In the genomic region with DNA sequence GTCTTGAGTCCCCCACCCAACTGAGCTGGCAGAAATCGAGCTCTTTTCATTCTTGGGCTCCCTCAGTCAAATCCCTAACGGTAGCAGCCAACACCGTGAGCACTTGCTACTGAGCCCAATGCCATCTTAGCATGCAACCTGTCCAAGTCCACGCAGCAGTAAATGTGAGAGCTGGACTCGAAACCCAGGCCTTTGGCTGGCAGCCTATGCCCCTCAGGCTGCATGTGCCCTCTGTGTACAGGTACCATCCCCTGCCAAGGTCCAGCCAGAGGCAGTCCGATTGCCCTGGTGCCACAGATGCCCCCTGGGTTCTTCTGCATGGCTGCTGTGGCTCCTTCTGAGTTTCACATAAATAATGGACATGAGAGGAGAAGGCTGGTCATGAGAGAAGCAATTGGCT, we compare ENCODE assay signal across 17 cellular contexts. TPM values are rescaled to one million over a fixed set of nuclear protein-coding genes. Genes with fewer than 3 reads are reported as not detected.
DNase-seq lines count a peak whose midpoint lies in the region; ATAC-seq and TF ChIP-seq lines count a peak whose summit lies in the region.
"Had no signal": no experiment of that assay in that cellular context is flagged by ENCODE, and none has a peak within 500 bp of the region (broad histone marks: within the 10 kb centered on the region; RNA-seq: fewer than 3 reads in every experiment).

No MANE protein-coding gene starts in this region.

- H3K4me3 Mint-ChIP-seq in activated CD4-positive, alpha-beta memory T cell treated with anti-CD3 and anti-CD28 coated beads, Interleukin-2, amount 10 ng/mL, durations not matched to agents 7 days and 5 days, result peak overlapping the region; percentile 91
- H3K4me3 Mint-ChIP-seq in natural killer cell (peak overlapping the region; percentile 83), glutamatergic neuron (ENCODE audit: unreplicated experiment) (no peak overlapping the region)

- H3K36me3 Mint-ChIP-seq in activated CD4-positive, alpha-beta memory T cell treated with anti-CD3 and anti-CD28 coated beads, Interleukin-2, amount 10 ng/mL, durations not matched to agents 7 days and 5 days (ENCODE audit: low read depth), result peaks cover 30% of the 10 kb centered on the region
- H3K36me3 Mint-ChIP-seq in natural killer cell, result no peaks in the 10 kb centered on the region
- no peaks in the 10 kb centered on the region for H3K36me3 Mint-ChIP-seq in glutamatergic neuron (ENCODE audit: unreplicated experiment)

- DNase-seq in right cardiac atrium (no peak), Right ventricle myocardium superior (no peak), natural killer cell (no peak), uterus (no peak), glutamatergic neuron (no peak), NCI-H1092 treated with DMSO at 0.1 percent for 48 hours (lab: John Stamatoyannopoulos, UW) (no peak)
- no peak for DNase-seq in activated CD4-positive, alpha-beta memory T cell treated with anti-CD3 and anti-CD28 coated beads, Interleukin-2, amount 10 ng/mL, durations not matched to agents 7 days and 5 days
- DNase-seq: activated effector memory CD4-positive, alpha-beta T cell treated with Interleukin-2 at 50 U/mL for 16 hours; BE2C; mesendoderm; NCI-H1105; NCI-H345; ovary; WERI-Rb-1 had no signal

- intact Hi-C loops in right cardiac atrium (cut with DNase I) (no loop called here), Right ventricle myocardium superior (cut with DNase I) (no loop called here), natural killer cell (cut with micrococcal nuclease) (loop anchor here (5.0 kb wide), 1 partner anchor 83 kb away; no protein-coding TSS in a partner anchor), uterus (cut with DNase I; ENCODE audit: low total_unique reads) (no loop called here)

- CTCF ChIA-PET in activated CD4-positive, alpha-beta memory T cell treated with anti-CD3 and anti-CD28 coated beads, Interleukin-2, amount 10 ng/mL, durations not matched to agents 7 days and 5 days (lab: Charles Lee), result no interaction called here

- no peaks in the 10 kb centered on the region for H3K9me3 Mint-ChIP-seq in activated CD4-positive, alpha-beta memory T cell treated with anti-CD3 and anti-CD28 coated beads, Interleukin-2, amount 10 ng/mL, durations not matched to agents 7 days and 5 days
- H3K9me3 Mint-ChIP-seq in natural killer cell, result no peaks in the 10 kb centered on the region
- H3K9me3 Mint-ChIP-seq in glutamatergic neuron (ENCODE audit: unreplicated experiment), result no peaks in the 10 kb centered on the region

- WGBS in right cardiac atrium, result 89% methylated on average over 6 of the region's 6 CpGs

- H3K4me3 ChIP-seq in right cardiac atrium (ENCODE audit: low read length), result no peak overlapping the region
- no peak overlapping the region for H3K4me3 ChIP-seq in uterus
- H3K4me3 ChIP-seq: ovary, SK-N-MC had no signal

- TF ChIP-seq POLR2A in uterus (IDR thresholded peaks at IDR 0.05), result no peak

- H3K36me3 ChIP-seq in uterus, result no peaks in the 10 kb centered on the region
- H3K36me3 ChIP-seq: BE2C, ovary, WERI-Rb-1 had no signal

- TF ChIP-seq CTCF in natural killer cell (IDR thresholded peaks at IDR 0.05), result no peak
- no peak for TF ChIP-seq CTCF in uterus (IDR thresholded peaks at IDR 0.05)
- TF ChIP-seq CTCF in glutamatergic neuron (IDR thresholded peaks at IDR 0.05; ENCODE audit: partially characterized antibody, unreplicated experiment), result no peak

- H3K27ac ChIP-seq in right cardiac atrium (ENCODE audit: low read length) (peak overlapping the region; percentile 1), uterus (peak overlapping the region; percentile 24 to 68)
- H3K27ac ChIP-seq: ovary, SK-N-MC, WERI-Rb-1 had no signal

- H3K27me3 ChIP-seq in right cardiac atrium (ENCODE audit: control insufficient read depth, insufficient read depth) (no peaks in the 10 kb centered on the region), uterus (no peaks in the 10 kb centered on the region)
- H3K27me3 ChIP-seq: BE2C, ovary had no signal

- POLR2A ChIA-PET in activated CD4-positive, alpha-beta memory T cell treated with anti-CD3 and anti-CD28 coated beads, Interleukin-2, amount 10 ng/mL, durations not matched to agents 7 days and 5 days (lab: Charles Lee), result interaction anchor here (0.8 to 4.4 kb wide), 7 partner anchors 7 to 350 kb away, joined by 3 to 48 read pairs (median 4); a partner anchor contains a TSS

- H3K4me1 Mint-ChIP-seq in activated CD4-positive, alpha-beta memory T cell treated with anti-CD3 and anti-CD28 coated beads, Interleukin-2, amount 10 ng/mL, durations not matched to agents 7 days and 5 days, result peaks cover 80% of the 10 kb centered on the region
- H3K4me1 Mint-ChIP-seq in natural killer cell (peaks cover 68 to 74% of the 10 kb centered on the region in 2 donors), glutamatergic neuron (ENCODE audit: low read depth, unreplicated experiment) (no peaks in the 10 kb centered on the region)

- peaks cover 13% of the 10 kb centered on the region for H3K4me1 ChIP-seq in right cardiac atrium (ENCODE audit: control insufficient read depth, insufficient read depth, low read length)
- no peaks in the 10 kb centered on the region for H3K4me1 ChIP-seq in uterus

- H3K27me3 Mint-ChIP-seq in activated CD4-positive, alpha-beta memory T cell treated with anti-CD3 and anti-CD28 coated beads, Interleukin-2, amount 10 ng/mL, durations not matched to agents 7 days and 5 days, result no peaks in the 10 kb centered on the region
- H3K27me3 Mint-ChIP-seq in natural killer cell (ENCODE audit: low read depth in 2 of 2), result no peaks in the 10 kb centered on the region
- peaks cover 4% of the 10 kb centered on the region for H3K27me3 Mint-ChIP-seq in glutamatergic neuron (ENCODE audit: unreplicated experiment)

- ATAC-seq in right cardiac atrium (no peak), Right ventricle myocardium superior (ENCODE audit: poor library complexity) (no peak), natural killer cell (no peak), HG03196 (IDR thresholded peaks at IDR 0.05; ENCODE audit: unreplicated experiment) (no peak)

- H3K27ac Mint-ChIP-seq in activated CD4-positive, alpha-beta memory T cell treated with anti-CD3 and anti-CD28 coated beads, Interleukin-2, amount 10 ng/mL, durations not matched to agents 7 days and 5 days, result peak overlapping the region; percentile 92
- H3K27ac Mint-ChIP-seq in natural killer cell (peak overlapping the region; percentile 72 to 80), glutamatergic neuron (ENCODE audit: unreplicated experiment) (no peak overlapping the region)

- H3K9me3 ChIP-seq in right cardiac atrium (ENCODE audit: control insufficient read depth, low read length), result no peaks in the 10 kb centered on the region
- no peaks in the 10 kb centered on the region for H3K9me3 ChIP-seq in uterus
- H3K9me3 ChIP-seq: BE2C, ovary had no signal

RNA-seq across cellular contexts. Expression of a gene that starts 1.2 kb away (rescaled TPM):
- 10 to 100 TPM in 3 of 4 donors, 1 to 10 TPM in 1; 9.6 to 36.9 (median 24.2) TPM for total RNA-seq in right cardiac atrium
- 23.6 TPM for polyA plus RNA-seq in right cardiac atrium
- total RNA-seq in Right ventricle myocardium superior, result 28.5 TPM
- 100 to 1,000 TPM in 1 of 2 experiments, 10 to 100 TPM in 1; 98.2 to 100 TPM for total RNA-seq in activated CD4-positive, alpha-beta memory T cell treated with anti-CD3 and anti-CD28 coated beads, Interleukin-2, amount 10 ng/mL, durations not matched to agents 7 days and 5 days
- total RNA-seq in natural killer cell, result 10 to 100 TPM; 11.6 to 46.3 (median 29.4) TPM
- 10 to 100 TPM in 3 of 4 donors, 1 to 10 TPM in 1; 8.5 to 38.9 (median 14.7) TPM for total RNA-seq in uterus
- total RNA-seq in glutamatergic neuron (ENCODE audit: unreplicated experiment), result 0.39 TPM
- total RNA-seq: astrocyte had no signal

RNA-seq across cellular contexts. Expression of a gene that starts 55.6 kb away (rescaled TPM):
- total RNA-seq in right cardiac atrium (not detected), Right ventricle myocardium superior (not detected), natural killer cell (not detected), uterus (not detected), glutamatergic neuron (ENCODE audit: unreplicated experiment) (not detected)
- not detected for polyA plus RNA-seq in right cardiac atrium
- under 1 TPM; 0.15 to 0.33 TPM for total RNA-seq in activated CD4-positive, alpha-beta memory T cell treated with anti-CD3 and anti-CD28 coated beads, Interleukin-2, amount 10 ng/mL, durations not matched to agents 7 days and 5 days
- total RNA-seq: astrocyte, ovary had no signal
- polyA plus RNA-seq: ovary had no signal
